In the genomic region with DNA sequence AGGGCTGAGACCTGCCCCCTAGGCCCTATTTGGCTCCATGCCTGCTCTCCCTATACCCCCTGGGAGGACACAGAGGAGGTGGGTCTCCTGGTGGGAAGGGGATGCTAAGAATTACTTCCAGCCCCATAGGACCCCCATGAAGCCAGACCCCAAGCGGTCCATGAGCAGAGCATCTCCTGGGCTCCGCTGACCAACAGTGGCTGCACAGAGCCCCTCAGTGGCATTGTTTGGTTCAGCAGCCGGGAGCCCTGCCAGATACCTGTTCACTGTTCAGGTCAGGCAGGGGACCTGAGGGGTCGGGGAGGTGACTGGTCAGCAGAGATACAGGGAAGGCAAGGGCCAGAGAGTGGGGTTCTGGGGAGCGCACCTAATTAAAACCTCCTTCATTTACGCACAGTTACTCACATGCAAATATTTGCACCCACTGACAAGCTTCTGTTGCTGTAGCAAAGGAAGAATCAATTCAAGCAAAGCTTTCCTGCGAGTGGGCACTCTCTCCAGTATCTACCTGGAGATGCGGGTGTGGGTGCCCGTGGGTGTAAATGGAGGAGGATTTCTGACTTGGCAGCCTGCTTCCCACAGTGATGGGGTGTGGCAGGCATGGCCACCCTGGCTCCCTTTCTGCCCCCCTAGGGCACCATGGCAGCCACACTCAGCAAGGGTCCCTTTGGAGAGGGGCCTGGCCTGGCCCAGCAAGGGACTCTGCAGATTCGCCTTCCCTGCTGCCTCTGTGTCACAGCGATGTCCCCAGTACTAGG, we compare ENCODE assay signal across 1 cellular context.
TF ChIP-seq lines count a peak whose summit lies in the region.

No MANE protein-coding gene starts in this region.

TF ChIP-seq in GM23338, 12 proteins besides CTCF, POLR2A, EP300 and RAD21 (continued from another document):
- TF ChIP-seq REST (IDR thresholded peaks at IDR 0.05; ENCODE audit: unreplicated experiment) (no peak), STAT1 (IDR thresholded peaks at IDR 0.05; ENCODE audit: unreplicated experiment) (no peak)
